Comparison of ENCODE assay signal across 21 cellular contexts in genomic region chr2:108129636-108130035, GRCh38.
A peak's percentile ranks its signal among the peaks of the same experiment; 100 is the strongest.
DNase-seq lines count a peak whose midpoint lies in the region; FAIRE-seq and TF ChIP-seq lines count a peak whose summit lies in the region.
"Had no signal": no experiment of that assay in that cellular context is flagged by ENCODE, and none has a peak within 500 bp of the region (broad histone marks: within the 10 kb centered on the region; RNA-seq: fewer than 3 reads in every experiment).

No MANE protein-coding gene starts in this region.

- TF ChIP-seq RAD21 in H1 (IDR thresholded peaks at IDR 0.05 in 1 of 2, conservative IDR thresholded peaks at IDR 0.05 in 1 of 2; ENCODE audit: low read depth in 2 of 2, low read length in 2 of 2) = no peak

- TF ChIP-seq CTCF in H1 (IDR thresholded peaks at IDR 0.05; ENCODE audit: control extremely low read depth in 1 of 3, insufficient read depth in 1 of 3, low read depth in 1 of 3, low read length in 3 of 3) (no peak), GM13977 (IDR thresholded peaks at IDR 0.05; ENCODE audit: extremely low read depth, insufficient read depth, missing control alignments) (no peak)

- H3K56ac ChIP-seq in H1 (replicated peaks; ENCODE audit: insufficient read length, low read depth, low read length) = no peak overlapping the region

- 27% methylated on average over 4 of the region's 4 CpGs; no CpG with 5 or more reads in 1 of the 2 experiments for WGBS in H1 (ENCODE audit: extremely low coverage in 1 of 2, insufficient coverage in 1 of 2, insufficient read length in 1 of 2, insufficient replicate concordance in 2 of 2, low coverage in 1 of 2, low lambda C conversion rate in 2 of 2, missing lambda C conversion rate in 1 of 2), 2 experiments

- no peak overlapping the region for H4K8ac ChIP-seq in H1 (ENCODE audit: extremely low read depth, insufficient read depth, low read length)

- H2BK5ac ChIP-seq in H1 (ENCODE audit: low read depth, low read length) = no peak overlapping the region

- no peak overlapping the region for H3K23ac ChIP-seq in H1 (ENCODE audit: insufficient read length)

- H3K9me3 ChIP-seq in HUES48 (ENCODE audit: control insufficient read depth, insufficient read depth, low read length) (no peaks in the 10 kb centered on the region), H1 (ENCODE audit: insufficient read depth in 2 of 2, low read depth in 1 of 2, low read length in 1 of 2) (peaks cover 0 to 16% of the 10 kb centered on the region in 2 experiments; a peak in 3 of 4 replicates)
- H3K9me3 ChIP-seq: SJCRH30 had no signal

- H3K18ac ChIP-seq in H1 (ENCODE audit: extremely low read depth, low read length) = no peak overlapping the region

- H2AFZ ChIP-seq in H1 (ENCODE audit: low read length) = no peak overlapping the region

- peaks cover 8% of the 10 kb centered on the region; the same call in 1 of the 2 replicates for H3K4me1 ChIP-seq in HUES48 (ENCODE audit: control insufficient read depth, insufficient read depth, low read length)
- peaks cover 0 to 5% (median 2%) of the 10 kb centered on the region in 4 experiments; a peak in 2 of 7 replicates for H3K4me1 ChIP-seq in H1 (replicated peaks in 1 of 4; ENCODE audit: control insufficient read depth in 3 of 4, insufficient read depth in 4 of 4, low read length in 3 of 4)
- H3K4me1 ChIP-seq: SJCRH30 had no signal

- peak; percentile 66 for DNase-seq in DMS53 (lab: John Stamatoyannopoulos, UW)
- no peak for DNase-seq in H1 (ENCODE audit: low read depth in 1 of 2, low spot score in 2 of 2)
- DNase-seq in putamen (ENCODE audit: low spot score) = peak; percentile 39
- DNase-seq in GM13977 (ENCODE audit: low spot score) = no peak
- no peak for DNase-seq in 8988T
- no peak for DNase-seq in retina
- DNase-seq: CD4-positive, CD25-positive, alpha-beta regulatory T cell; GDM1; H7; HFFc6; KG1; NCI-H1436; NCI-H187 treated with DMSO at 0.1 percent for 48 hours; NCI-H2107; NCI-H2227 treated with DMSO at 0.1 percent for 48 hours; NCI-H510A; NCI-H82; SJCRH30 had no signal

- CTCF ChIA-PET in H1 (lab: Charles Lee; ENCODE audit: partially characterized antibody) = interaction anchor here (1.0 to 1.1 kb wide), 2 partner anchors 11 to 24 kb away, joined by 3 read pairs; no protein-coding TSS in a partner anchor

- no peak overlapping the region for H4K5ac ChIP-seq in H1 (ENCODE audit: insufficient read length, low read depth, low read length)

- H3K14ac ChIP-seq in H1 (ENCODE audit: insufficient read length) = no peak overlapping the region

- in situ Hi-C loops in GM13977 (cut with MboI; ENCODE audit: low pct_unique_long_range_greater_than_20kb, low sequenced_read_pairs, unreplicated experiment) = no loop called here

- no peak overlapping the region for H2AK5ac ChIP-seq in H1 (ENCODE audit: low read depth, low read length)

- POLR2A ChIA-PET in H1 (lab: Charles Lee; ENCODE audit: partially characterized antibody) = no interaction called here

- H3K23me2 ChIP-seq in H1 (ENCODE audit: low read depth, low read length) = no peaks in the 10 kb centered on the region

- no peak overlapping the region for H2BK20ac ChIP-seq in H1 (ENCODE audit: low read length)

- FAIRE-seq in H1 (lab: Jason Lieb, UNC) = no peak
- FAIRE-seq: GM19239 had no signal

- H3K36me3 ChIP-seq in HUES48 (ENCODE audit: control insufficient read depth, insufficient read depth, low read length) = no peaks in the 10 kb centered on the region
- 0 out of 8 replicates have a peak, but pooled peaks cover 0 to 3% (median 0%) of the 10 kb centered on the region in 4 experiments for H3K36me3 ChIP-seq in H1 (ENCODE audit: control insufficient read depth in 2 of 4, insufficient read depth in 4 of 4, low read length in 3 of 4)
- H3K36me3 ChIP-seq: SJCRH30 had no signal

- no peak for TF ChIP-seq EP300 in H1 (IDR thresholded peaks at IDR 0.05; ENCODE audit: borderline replicate concordance in 1 of 2, low read depth in 2 of 2, low read length in 2 of 2)

- H3K27ac ChIP-seq in HUES48 (ENCODE audit: low read depth, low read length) = peak overlapping the region; percentile 32
- H3K27ac ChIP-seq in H1 (ENCODE audit: low read depth, low read length) = no peak overlapping the region
- H3K27ac ChIP-seq: HL-60, SJCRH30 had no signal

- no peak overlapping the region for H2BK15ac ChIP-seq in H1 (ENCODE audit: low read length)

- H4K91ac ChIP-seq in H1 (replicated peaks; ENCODE audit: insufficient read length, low read length) = no peak overlapping the region

- no peak overlapping the region for H3K4ac ChIP-seq in H1 (replicated peaks; ENCODE audit: insufficient read length, low read depth, low read length)

- H2BK12ac ChIP-seq in H1 (ENCODE audit: low read depth, low read length) = no peak overlapping the region

- no peak overlapping the region for H2BK120ac ChIP-seq in H1 (replicated peaks; ENCODE audit: low read depth, low read length)

- H3K9ac ChIP-seq in HUES48 (ENCODE audit: low read depth, low read length) (no peak overlapping the region), H1 (replicated peaks in 1 of 4; ENCODE audit: extremely low read depth in 1 of 4, low read depth in 3 of 4, low read length in 3 of 4) (no peak overlapping the region)

- H3K4me3 ChIP-seq in HUES48 (ENCODE audit: low read depth, low read length) (no peak overlapping the region), H1 (ENCODE audit: extremely low read depth in 1 of 4, insufficient read depth in 2 of 4, low read depth in 3 of 4, low read length in 4 of 4) (peak overlapping the region in 1 of 4 experiments; percentile 15; a peak in 1 of 8 replicates)
- H3K4me3 ChIP-seq: SJCRH30 had no signal

- H3K4me2 ChIP-seq in H1 (ENCODE audit: insufficient read depth in 1 of 2, low read depth in 2 of 2, low read length in 2 of 2) = peak overlapping the region; percentile 1 to 41; a peak in 2 of 4 replicates

- no peaks in the 10 kb centered on the region for H3K79me1 ChIP-seq in H1 (ENCODE audit: low read depth, low read length)

- H3K27me3 ChIP-seq in HUES48 (ENCODE audit: control insufficient read depth, insufficient read depth, low read length) (no peaks in the 10 kb centered on the region), H1 (replicated peaks in 1 of 4; ENCODE audit: control insufficient read depth in 3 of 4, extremely low read depth in 1 of 4, insufficient read depth in 3 of 4, low read length in 3 of 4) (no peaks in the 10 kb centered on the region)
- H3K27me3 ChIP-seq: SJCRH30 had no signal

- no peaks in the 10 kb centered on the region for H4K20me1 ChIP-seq in H1 (replicated peaks in 1 of 2; ENCODE audit: control insufficient read depth in 1 of 2, insufficient read depth in 2 of 2, low read length in 2 of 2)

- H3K79me2 ChIP-seq in H1 (ENCODE audit: control insufficient read depth in 1 of 2, insufficient read depth in 2 of 2, low read length in 2 of 2) = no peaks in the 10 kb centered on the region

- TF ChIP-seq POLR2A in H1 (IDR thresholded peaks at IDR 0.05; ENCODE audit: control extremely low read depth in 1 of 2, low read depth in 2 of 2, low read length in 2 of 2) = no peak

TF ChIP-seq in H1, 55 proteins besides CTCF, POLR2A, EP300 and RAD21:
- TF ChIP-seq POLR2AphosphoS5 (IDR thresholded peaks at IDR 0.05; ENCODE audit: low read depth, low read length) (no peak), JUND (IDR thresholded peaks at IDR 0.05; ENCODE audit: low read length) (peak; percentile 37; the same call in 1 of the 2 replicates)

Comparison
In these comparisons a context has a peak if more than half of its experiments do, and no peak if none do; other contexts are left out.
1. DNase-seq: peak in DMS53 (single experiment) and putamen (single experiment); none in H1 (0 of 2), GM13977 (single experiment), 8988T (single experiment) and retina (single experiment).